In genomic region chr18:9474983-9475642, GRCh38 we compare ENCODE assay signal across 8 cellular contexts. TPM values are rescaled to one million over a fixed set of nuclear protein-coding genes. Genes with fewer than 3 reads are reported as not detected.
DNase-seq lines count a peak whose midpoint lies in the region; FAIRE-seq and TF ChIP-seq lines count a peak whose summit lies in the region.

Gene RALBP1, plus strand, starts transcription at chr18:9475513. Its CDS starts 37,533 bp downstream, at chr18:9513046.

- H3K4me3 ChIP-seq in MM.1S (ENCODE audit: low read length) = peak within 1 kb of the TSS; percentile 94
- peak within 1 kb of the TSS; percentile 71 for H3K4me3 ChIP-seq in SJCRH30
- H3K4me3 ChIP-seq in fibroblast of villous mesenchyme (ENCODE audit: low read depth, low read length) = peak within 1 kb of the TSS; percentile 85
- H3K4me3 ChIP-seq in neural cell (ENCODE audit: low read length) = peak within 1 kb of the TSS; percentile 86
- H3K4me3 ChIP-seq in stomach = peak within 1 kb of the TSS; percentile 84 to 94 (median 94)

- DNase-seq in HCEC 1CT (peak; percentile 99), MM.1S (peak; percentile 99), SJCRH30 (peak; percentile 97), fibroblast of villous mesenchyme (ENCODE audit: low read depth) (peak; percentile 99), stomach (peak; percentile 100)
- DNase-seq in activated gamma-delta T cell treated with anti-CD3 and anti-CD28 coated beads, Interleukin-2, amount 50 U/mL, for 16 hours (ENCODE audit: low read depth) = peak; percentile 96

- H3K79me2 ChIP-seq in MM.1S (ENCODE audit: low read length) = peaks cover 47% of the 10 kb centered on the region
- peaks cover 27% of the 10 kb centered on the region for H3K79me2 ChIP-seq in neural cell (replicated peaks; ENCODE audit: insufficient read depth, low read length)

- TF ChIP-seq EP300 in neural cell (conservative IDR thresholded peaks at IDR 0.05; ENCODE audit: poor library complexity, severe bottlenecking) (no peak), stomach (IDR thresholded peaks at IDR 0.05) (no peak)

- H3K4me2 ChIP-seq in MM.1S (ENCODE audit: low read depth, low read length) (peak within 1 kb of the TSS; percentile 79), neural cell (ENCODE audit: low read length) (peak within 1 kb of the TSS; percentile 69)

- FAIRE-seq in G401.6 (lab: Jason Lieb, UNC) = peak; percentile 97

- TF ChIP-seq CTCF in MM.1S (IDR thresholded peaks at IDR 0.05; ENCODE audit: low read length) = no peak
- TF ChIP-seq CTCF in fibroblast of villous mesenchyme (IDR thresholded peaks at IDR 0.05; ENCODE audit: insufficient read depth, low read depth, low read length) = no peak
- TF ChIP-seq CTCF in neural cell (IDR thresholded peaks at IDR 0.05; ENCODE audit: poor library complexity, severe bottlenecking) = no peak
- peak in 1 of 7 experiments; percentile 18 for TF ChIP-seq CTCF in stomach (IDR thresholded peaks at IDR 0.05)

- H3K9me2 ChIP-seq in MM.1S (replicated peaks; ENCODE audit: insufficient read depth, low read length) (no peaks in the 10 kb centered on the region), neural cell (ENCODE audit: insufficient read depth, low read length) (no peaks in the 10 kb centered on the region)

- 0 out of 2 replicates have a peak, but pooled peaks cover 11% of the 10 kb centered on the region for H3F3A ChIP-seq in MM.1S (ENCODE audit: insufficient read depth, low read length)
- no peaks in the 10 kb centered on the region for H3F3A ChIP-seq in neural cell (ENCODE audit: insufficient read depth, low read length, poor library complexity, severe bottlenecking)

- TF ChIP-seq POLR2A in stomach (IDR thresholded peaks at IDR 0.05) = no peak

- peak within 1 kb of the TSS; percentile 98 for H2AFZ ChIP-seq in MM.1S (ENCODE audit: low read length)
- H2AFZ ChIP-seq in neural cell (ENCODE audit: low read depth, low read length) = peak within 1 kb of the TSS; percentile 95

- no peaks in the 10 kb centered on the region for H3K9me3 ChIP-seq in MM.1S (replicated peaks; ENCODE audit: insufficient read depth, low read length)
- no peaks in the 10 kb centered on the region for H3K9me3 ChIP-seq in SJCRH30 (replicated peaks)
- no peaks in the 10 kb centered on the region for H3K9me3 ChIP-seq in neural cell (ENCODE audit: low read length)
- no peaks in the 10 kb centered on the region for H3K9me3 ChIP-seq in stomach

- H3K27ac ChIP-seq in MM.1S (ENCODE audit: low read length) = peak within 1 kb of the TSS; percentile 60; the same call in 1 of the 2 replicates
- H3K27ac ChIP-seq in SJCRH30 = peak within 1 kb of the TSS; percentile 66
- peak within 1 kb of the TSS; percentile 86 for H3K27ac ChIP-seq in neural cell (ENCODE audit: low read length)
- H3K27ac ChIP-seq in stomach = peak within 1 kb of the TSS; percentile 90 to 96 (median 93)

- H3K9ac ChIP-seq in MM.1S (ENCODE audit: low read length) (peak within 1 kb of the TSS; percentile 75), neural cell (ENCODE audit: low read length) (peak within 1 kb of the TSS; percentile 82)

- H3K4me1 ChIP-seq in MM.1S (ENCODE audit: low read length) (peaks cover 12% of the 10 kb centered on the region), SJCRH30 (no peaks in the 10 kb centered on the region), stomach (peaks cover 0 to 34% (median 16%) of the 10 kb centered on the region in 4 donors)

- H4K20me1 ChIP-seq in MM.1S (ENCODE audit: insufficient read depth, low read length) (no peaks in the 10 kb centered on the region), neural cell (ENCODE audit: insufficient read depth) (no peaks in the 10 kb centered on the region)

- WGBS in stomach, 5 donors = 0 to 1% (median 0%) methylated on average over 20 to 69 of the region's 69 CpGs

- TF ChIP-seq RAD21 in neural cell (conservative IDR thresholded peaks at IDR 0.05) = no peak

- H3K27me3 ChIP-seq in MM.1S (replicated peaks; ENCODE audit: insufficient read depth, low read length) (no peaks in the 10 kb centered on the region), SJCRH30 (no peaks in the 10 kb centered on the region), neural cell (ENCODE audit: insufficient read depth, low read depth, low read length) (no peaks in the 10 kb centered on the region), stomach (no peaks in the 10 kb centered on the region)

- H3K36me3 ChIP-seq in MM.1S (replicated peaks; ENCODE audit: insufficient read depth, low read length) (peaks cover 2% of the 10 kb centered on the region; the same call in 1 of the 2 replicates), SJCRH30 (no peaks in the 10 kb centered on the region), neural cell (ENCODE audit: insufficient read depth, low read length) (no peaks in the 10 kb centered on the region), stomach (peaks cover 0 to 17% (median 14%) of the 10 kb centered on the region in 4 donors)

- intact Hi-C loops in stomach (cut with DNase I; ENCODE audit: low total_unique reads) = no loop called here

TF ChIP-seq in neural cell, 6 proteins besides CTCF, POLR2A, EP300 and RAD21:
- peak; percentile 79 for TF ChIP-seq MXI1 (conservative IDR thresholded peaks at IDR 0.05; ENCODE audit: poor library complexity, severe bottlenecking)
- peak; percentile 45 for TF ChIP-seq TAF1 (IDR thresholded peaks at IDR 0.05; ENCODE audit: low read depth)
- peak; percentile 87 for TF ChIP-seq POLR2AphosphoS5 (IDR thresholded peaks at IDR 0.05)
- no peak for TF ChIP-seq SMC3 (conservative IDR thresholded peaks at IDR 0.05; ENCODE audit: poor library complexity)
- no peak for TF ChIP-seq EZH2 (IDR thresholded peaks at IDR 0.05; ENCODE audit: borderline replicate concordance, insufficient read depth, low read length, poor library complexity, severe bottlenecking)
- TF ChIP-seq, protein P1, sequence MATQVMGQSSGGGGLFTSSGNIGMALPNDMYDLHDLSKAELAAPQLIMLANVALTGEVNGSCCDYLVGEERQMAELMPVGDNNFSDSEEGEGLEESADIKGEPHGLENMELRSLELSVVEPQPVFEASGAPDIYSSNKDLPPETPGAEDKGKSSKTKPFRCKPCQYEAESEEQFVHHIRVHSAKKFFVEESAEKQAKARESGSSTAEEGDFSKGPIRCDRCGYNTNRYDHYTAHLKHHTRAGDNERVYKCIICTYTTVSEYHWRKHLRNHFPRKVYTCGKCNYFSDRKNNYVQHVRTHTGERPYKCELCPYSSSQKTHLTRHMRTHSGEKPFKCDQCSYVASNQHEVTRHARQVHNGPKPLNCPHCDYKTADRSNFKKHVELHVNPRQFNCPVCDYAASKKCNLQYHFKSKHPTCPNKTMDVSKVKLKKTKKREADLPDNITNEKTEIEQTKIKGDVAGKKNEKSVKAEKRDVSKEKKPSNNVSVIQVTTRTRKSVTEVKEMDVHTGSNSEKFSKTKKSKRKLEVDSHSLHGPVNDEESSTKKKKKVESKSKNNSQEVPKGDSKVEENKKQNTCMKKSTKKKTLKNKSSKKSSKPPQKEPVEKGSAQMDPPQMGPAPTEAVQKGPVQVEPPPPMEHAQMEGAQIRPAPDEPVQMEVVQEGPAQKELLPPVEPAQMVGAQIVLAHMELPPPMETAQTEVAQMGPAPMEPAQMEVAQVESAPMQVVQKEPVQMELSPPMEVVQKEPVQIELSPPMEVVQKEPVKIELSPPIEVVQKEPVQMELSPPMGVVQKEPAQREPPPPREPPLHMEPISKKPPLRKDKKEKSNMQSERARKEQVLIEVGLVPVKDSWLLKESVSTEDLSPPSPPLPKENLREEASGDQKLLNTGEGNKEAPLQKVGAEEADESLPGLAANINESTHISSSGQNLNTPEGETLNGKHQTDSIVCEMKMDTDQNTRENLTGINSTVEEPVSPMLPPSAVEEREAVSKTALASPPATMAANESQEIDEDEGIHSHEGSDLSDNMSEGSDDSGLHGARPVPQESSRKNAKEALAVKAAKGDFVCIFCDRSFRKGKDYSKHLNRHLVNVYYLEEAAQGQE (IDR thresholded peaks at IDR 0.05; ENCODE audit: borderline replicate concordance) = no peak

RNA-seq across cellular contexts. Expression of gene RALBP1, which starts in this region (rescaled TPM):
- 29.7 and 34.7 TPM in 2 replicates for total RNA-seq in SJCRH30 (2014; rRNA removed; shearing (Covaris generic))
- total RNA-seq in fibroblast of villous mesenchyme (69.3 and 76.4 TPM in 2 replicates), stomach (100 to 1,000 TPM in 1 of 5 donors, 10 to 100 TPM in 4; 15.2 to 182 (median 48.8) TPM)
- polyA plus RNA-seq in neural cell (24.4 and 30.0 TPM in 2 replicates), stomach (10 to 100 TPM; 20.0 to 40.6 (median 28.3) TPM)
- 42.9 and 50.5 TPM in 2 replicates for polyA minus RNA-seq in neural cell

Comparison
In these comparisons a context has a peak if more than half of its experiments do, and no peak if none do; other contexts are left out.
1. Peak in every context shown above with its lines: DNase-seq, H3K4me3 ChIP-seq and H3K27ac ChIP-seq.